1 cellular context compared by ENCODE assay signal in the genomic region with DNA sequence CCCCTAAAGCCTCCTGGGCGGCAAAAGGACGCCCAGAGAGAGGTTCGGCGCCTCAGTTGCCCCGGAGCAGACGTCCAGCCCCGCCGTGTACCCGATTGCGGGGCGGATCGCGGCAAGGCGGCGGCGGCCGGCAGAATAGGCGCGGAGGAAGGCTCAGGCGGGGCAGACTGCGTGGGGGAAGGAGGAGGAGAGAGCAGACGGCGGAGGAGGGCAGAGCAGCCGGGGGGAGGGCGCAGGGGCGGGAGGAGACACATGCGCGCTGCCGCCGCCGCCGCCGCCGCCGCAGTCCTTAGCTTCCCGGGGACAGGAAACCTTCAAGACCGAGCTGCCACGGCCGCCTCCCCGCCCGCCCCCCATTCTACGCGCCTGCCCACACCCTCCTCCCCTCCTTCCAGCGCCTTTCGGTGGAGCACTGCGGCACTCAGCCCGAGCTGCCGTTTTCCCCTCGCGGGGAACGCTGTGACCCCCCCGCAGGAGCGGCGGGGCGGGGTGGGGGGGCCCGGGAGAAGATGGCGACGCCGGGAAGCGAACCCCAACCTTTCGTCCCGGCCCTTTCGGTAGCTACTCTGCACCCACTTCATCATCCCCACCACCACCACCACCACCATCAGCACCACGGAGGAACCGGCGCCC.
TF ChIP-seq lines count a peak whose summit lies in the region.

A gene with protein sequence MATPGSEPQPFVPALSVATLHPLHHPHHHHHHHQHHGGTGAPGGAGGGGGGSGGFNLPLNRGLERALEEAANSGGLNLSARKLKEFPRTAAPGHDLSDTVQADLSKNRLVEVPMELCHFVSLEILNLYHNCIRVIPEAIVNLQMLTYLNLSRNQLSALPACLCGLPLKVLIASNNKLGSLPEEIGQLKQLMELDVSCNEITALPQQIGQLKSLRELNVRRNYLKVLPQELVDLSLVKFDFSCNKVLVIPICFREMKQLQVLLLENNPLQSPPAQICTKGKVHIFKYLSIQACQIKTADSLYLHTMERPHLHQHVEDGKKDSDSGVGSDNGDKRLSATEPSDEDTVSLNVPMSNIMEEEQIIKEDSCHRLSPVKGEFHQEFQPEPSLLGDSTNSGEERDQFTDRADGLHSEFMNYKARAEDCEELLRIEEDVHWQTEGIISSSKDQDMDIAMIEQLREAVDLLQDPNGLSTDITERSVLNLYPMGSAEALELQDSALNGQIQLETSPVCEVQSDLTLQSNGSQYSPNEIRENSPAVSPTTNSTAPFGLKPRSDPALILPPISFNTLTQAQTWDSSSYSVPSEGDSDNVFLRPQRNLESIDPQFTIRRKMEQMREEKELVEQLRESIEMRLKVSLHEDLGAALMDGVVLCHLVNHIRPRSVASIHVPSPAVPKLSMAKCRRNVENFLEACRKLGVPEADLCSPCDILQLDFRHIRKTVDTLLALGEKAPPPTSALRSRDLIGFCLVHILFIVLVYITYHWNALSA (plus strand): TSS at position 283 of the 633 bp plus-strand sequence. CDS start 227 bp downstream, at position 510.

TF ChIP-seq in HEK293, 187 proteins besides CTCF, POLR2A, EP300 and RAD21 (continued from another document):
- TF ChIP-seq ZFP37 (tag by site-specific recombination; IDR thresholded peaks at IDR 0.05) (0 out of 2 replicates have a peak, but pooled peaks have one; percentile 34), GLIS1 (tag by site-specific recombination; IDR thresholded peaks at IDR 0.05) (peak; percentile 79), ZNF311 (tag by site-specific recombination; IDR thresholded peaks at IDR 0.05; ENCODE audit: borderline replicate concordance) (no peak)
